In genomic region chr3:13474776-13475303, GRCh38 we compare ENCODE assay signal across 24 cellular contexts. TPM values are rescaled to one million over a fixed set of nuclear protein-coding genes. Genes with fewer than 3 reads are reported as not detected.
"Had no signal": no experiment of that assay in that cellular context is flagged by ENCODE, and none has a peak within 500 bp of the region (broad histone marks: within the 10 kb centered on the region; RNA-seq: fewer than 3 reads in every experiment).

No MANE protein-coding gene starts in this region.

- H3K36me3 ChIP-seq: brain microvascular endothelial cell, esophagus muscularis mucosa, gastrocnemius medialis, prostate gland, suprapubic skin, tibial nerve had no signal

- H3K4me3 Mint-ChIP-seq: activated CD4-positive, alpha-beta T cell treated with anti-CD3 and anti-CD28 coated beads, Interleukin-2, amount 10 ng/mL, durations not matched to agents 24 days and 14 days; activated CD8-positive, alpha-beta memory T cell treated with anti-CD3 and anti-CD28 coated beads, Interleukin-2, amount 10 ng/mL, durations not matched to agents 7 days and 5 days; activated CD8-positive, alpha-beta T cell treated with anti-CD3 and anti-CD28 coated beads for 36 hours; nephron; stimulated activated naive CD8-positive, alpha-beta T cell treated with anti-CD3 and anti-CD28 coated beads, Interleukin-15, amount 100 ng/mL, for 72 hours had no signal

- H3K27me3 ChIP-seq: brain microvascular endothelial cell, gastrocnemius medialis, suprapubic skin, tibial nerve had no signal

- H3K27ac ChIP-seq: brain microvascular endothelial cell, esophagus muscularis mucosa, prostate gland, suprapubic skin, tibial nerve had no signal

- H3K4me2 ChIP-seq: SK-N-SH had no signal

- H3K36me3 Mint-ChIP-seq: activated CD8-positive, alpha-beta memory T cell treated with anti-CD3 and anti-CD28 coated beads, Interleukin-2, amount 10 ng/mL, durations not matched to agents 7 days and 5 days had no signal

- H3K9me3 Mint-ChIP-seq: activated CD4-positive, alpha-beta T cell treated with anti-CD3 and anti-CD28 coated beads, Interleukin-2, amount 10 ng/mL, durations not matched to agents 24 days and 14 days; activated CD8-positive, alpha-beta T cell treated with anti-CD3 and anti-CD28 coated beads for 36 hours; nephron; stimulated activated naive CD8-positive, alpha-beta T cell treated with anti-CD3 and anti-CD28 coated beads, Interleukin-15, amount 100 ng/mL, for 72 hours had no signal

- H3K9me3 ChIP-seq: esophagus muscularis mucosa, gastrocnemius medialis, prostate gland, SK-N-SH, suprapubic skin, tibial nerve had no signal

- ATAC-seq: activated CD8-positive, alpha-beta memory T cell treated with anti-CD3 and anti-CD28 coated beads, Interleukin-2, amount 10 ng/mL, durations not matched to agents 7 days and 5 days; activated CD8-positive, alpha-beta T cell treated with anti-CD3 and anti-CD28 coated beads for 36 hours; gastrocnemius medialis; left cardiac atrium; stimulated activated naive CD8-positive, alpha-beta T cell treated with anti-CD3 and anti-CD28 coated beads, Interleukin-15, amount 100 ng/mL, for 72 hours had no signal

- DNase-seq: activated CD4-positive, alpha-beta T cell treated with anti-CD3 and anti-CD28 coated beads, Interleukin-2, amount 10 ng/mL, durations not matched to agents 24 days and 14 days; activated CD8-positive, alpha-beta memory T cell treated with anti-CD3 and anti-CD28 coated beads, Interleukin-2, amount 10 ng/mL, durations not matched to agents 7 days and 5 days; activated CD8-positive, alpha-beta T cell treated with anti-CD3 and anti-CD28 coated beads for 36 hours; activated gamma-delta T cell; activated naive CD4-positive, alpha-beta T cell treated with anti-CD3 and anti-CD28 coated beads, Interleukin-2, amount 50 U/mL, for 16 hours; activated T-cell treated with anti-CD3 and anti-CD28 coated beads for 4 hours; brain microvascular endothelial cell; central memory CD4-positive, alpha-beta T cell; effector memory CD4-positive, alpha-beta T cell; gastrocnemius medialis; head of caudate nucleus; hypothalamus; left cardiac atrium; mesenchymal stem cell; SK-N-SH; stimulated activated CD4-positive, alpha-beta T cell treated with anti-CD3 and anti-CD28 coated beads, Interleukin-12 subunit alpha, Interleukin-12 subunit beta, amount 100 ng/mL, for 4 hours; stimulated activated CD4-positive, alpha-beta T cell treated with anti-CD3 and anti-CD28 coated beads, Interleukin-4, amount 100 ng/mL, for 4 hours; stimulated activated naive CD8-positive, alpha-beta T cell treated with anti-CD3 and anti-CD28 coated beads, Interleukin-15, amount 100 ng/mL, for 72 hours had no signal

- H3K4me1 ChIP-seq: prostate gland had no signal

- H3K27me3 Mint-ChIP-seq: activated CD8-positive, alpha-beta T cell treated with anti-CD3 and anti-CD28 coated beads for 36 hours had no signal

- H3K27ac Mint-ChIP-seq: activated CD4-positive, alpha-beta T cell treated with anti-CD3 and anti-CD28 coated beads, Interleukin-2, amount 10 ng/mL, durations not matched to agents 24 days and 14 days; activated CD8-positive, alpha-beta memory T cell treated with anti-CD3 and anti-CD28 coated beads, Interleukin-2, amount 10 ng/mL, durations not matched to agents 7 days and 5 days; activated CD8-positive, alpha-beta T cell treated with anti-CD3 and anti-CD28 coated beads for 36 hours had no signal

- H3K4me3 ChIP-seq: esophagus muscularis mucosa, gastrocnemius medialis, prostate gland, suprapubic skin, tibial nerve had no signal

- H3K9ac ChIP-seq: SK-N-SH had no signal

RNA-seq across cellular contexts. Expression of gene NUP210, which starts 54.7 kb away (rescaled TPM):
- total RNA-seq: myocyte had no signal
